20 cellular contexts compared by ENCODE assay signal in the genomic region with DNA sequence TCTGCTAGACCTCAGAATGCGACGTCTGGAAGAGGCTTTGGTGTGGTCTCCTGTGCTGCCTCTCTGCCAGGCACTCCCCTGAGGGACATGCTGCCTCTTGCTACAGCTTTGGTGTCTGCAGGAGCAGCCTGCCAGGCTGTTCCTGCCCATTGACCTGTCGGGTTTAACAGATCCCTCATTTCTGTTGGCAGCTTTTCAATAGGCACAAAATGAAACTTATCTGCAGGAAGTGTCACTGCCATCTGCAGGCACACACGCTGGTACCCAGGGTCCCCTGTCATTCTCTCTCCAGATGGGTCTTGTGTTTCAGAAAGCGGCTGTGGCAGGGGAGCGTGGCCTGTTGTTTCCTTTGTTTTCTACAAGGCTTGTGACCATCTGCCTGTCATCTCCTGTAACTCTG.
DNase-seq lines count a peak whose midpoint lies in the region; ATAC-seq and TF ChIP-seq lines count a peak whose summit lies in the region.
"Had no signal": no experiment of that assay in that cellular context is flagged by ENCODE, and none has a peak within 500 bp of the region (broad histone marks: within the 10 kb centered on the region; RNA-seq: fewer than 3 reads in every experiment).

No MANE protein-coding gene starts in this region.

- peak overlapping the region in 1 of 10 experiments; percentile 2; a peak in 1 of 20 replicates for H3K4me3 ChIP-seq in BLaER1 treated with 17β-estradiol and CSF1 and Interleukin-3, amounts not matched to agents 10 nM and 100 nM
- H3K4me3 ChIP-seq in Jurkat, Clone E6-1 (ENCODE audit: low read length) = no peak overlapping the region
- H3K4me3 ChIP-seq in endodermal cell (ENCODE audit: low read length) (no peak overlapping the region), vagina (no peak overlapping the region)
- H3K4me3 ChIP-seq: sigmoid colon, tibial nerve had no signal

- no peaks in the 10 kb centered on the region for H3K9me3 ChIP-seq in BLaER1 treated with 17β-estradiol and CSF1 and Interleukin-3, amounts not matched to agents 10 nM and 100 nM (replicated peaks in 1 of 11)
- H3K9me3 ChIP-seq in endodermal cell (ENCODE audit: control insufficient read depth, low read length) (no peaks in the 10 kb centered on the region), vagina (no peaks in the 10 kb centered on the region)
- H3K9me3 ChIP-seq: neutrophil, sigmoid colon, tibial nerve had no signal

- no peaks in the 10 kb centered on the region for H3K27me3 ChIP-seq in BLaER1 treated with 17β-estradiol and CSF1 and Interleukin-3, amounts not matched to agents 10 nM and 100 nM
- H3K27me3 ChIP-seq in endodermal cell (ENCODE audit: control insufficient read depth, insufficient read depth, low read length, poor library complexity, severe bottlenecking) (no peaks in the 10 kb centered on the region), vagina (no peaks in the 10 kb centered on the region)
- H3K27me3 ChIP-seq: sigmoid colon, tibial nerve had no signal

- intact Hi-C loops in vagina (cut with DNase I) = no loop called here

- H3K4me1 ChIP-seq in BLaER1 treated with 17β-estradiol and CSF1 and Interleukin-3, amounts not matched to agents 10 nM and 100 nM = peaks cover 15 to 50% (median 25%) of the 10 kb centered on the region in 10 experiments
- no peaks in the 10 kb centered on the region for H3K4me1 ChIP-seq in endodermal cell (ENCODE audit: control insufficient read depth, insufficient read depth, low read length)
- H3K4me1 ChIP-seq in vagina = no peaks in the 10 kb centered on the region
- H3K4me1 ChIP-seq: foreskin keratinocyte, sigmoid colon, tibial nerve had no signal

- peak overlapping the region; percentile 50 to 77 (median 66) for H3K4me2 ChIP-seq in BLaER1 treated with 17β-estradiol and CSF1 and Interleukin-3, amounts not matched to agents 10 nM and 100 nM

- H3K27ac Mint-ChIP-seq in endodermal cell = no peak overlapping the region
- H3K27ac Mint-ChIP-seq: H9 had no signal

- H3K36me3 ChIP-seq in BLaER1 treated with 17β-estradiol and CSF1 and Interleukin-3, amounts not matched to agents 10 nM and 100 nM = no peaks in the 10 kb centered on the region
- H3K36me3 ChIP-seq in endodermal cell (ENCODE audit: control insufficient read depth, insufficient read depth, low read length) = no peaks in the 10 kb centered on the region
- no peaks in the 10 kb centered on the region for H3K36me3 ChIP-seq in vagina
- H3K36me3 ChIP-seq: neutrophil, tibial nerve had no signal

- WGBS in endodermal cell (ENCODE audit: insufficient coverage in 1 of 2, insufficient read length in 1 of 2), 2 experiments = 73 to 84% methylated on average over 4 to 6 of the region's 6 CpGs

- TF ChIP-seq POLR2A in vagina (IDR thresholded peaks at IDR 0.05) = no peak

- H3K9me3 Mint-ChIP-seq in endodermal cell = no peaks in the 10 kb centered on the region
- H3K9me3 Mint-ChIP-seq: central memory CD8-positive, alpha-beta T cell; H9 had no signal

- no peaks in the 10 kb centered on the region for H3K36me3 Mint-ChIP-seq in endodermal cell (ENCODE audit: low read depth)

- no peak overlapping the region for H3K4me3 Mint-ChIP-seq in endodermal cell
- H3K4me3 Mint-ChIP-seq: central memory CD8-positive, alpha-beta T cell; H9 had no signal

- peak overlapping the region in 8 of 11 experiments; percentile 13 to 59 (median 41); a peak in 13 of 22 replicates for H3K9ac ChIP-seq in BLaER1 treated with 17β-estradiol and CSF1 and Interleukin-3, amounts not matched to agents 10 nM and 100 nM
- H3K9ac ChIP-seq in endodermal cell (ENCODE audit: extremely low read depth, low read length, poor library complexity, severe bottlenecking) = no peak overlapping the region

- TF ChIP-seq CTCF in endodermal cell (conservative IDR thresholded peaks at IDR 0.05) (no peak), vagina (IDR thresholded peaks at IDR 0.05) (no peak)

- H3K4me1 Mint-ChIP-seq in endodermal cell = peaks cover 3% of the 10 kb centered on the region
- H3K4me1 Mint-ChIP-seq: central memory CD8-positive, alpha-beta T cell had no signal

- H3K27me3 Mint-ChIP-seq in endodermal cell (ENCODE audit: insufficient read depth) = no peaks in the 10 kb centered on the region

- peak overlapping the region in 8 of 11 experiments; percentile 41 to 68 (median 60); a peak in 15 of 22 replicates for H3K27ac ChIP-seq in BLaER1 treated with 17β-estradiol and CSF1 and Interleukin-3, amounts not matched to agents 10 nM and 100 nM
- H3K27ac ChIP-seq in endodermal cell (ENCODE audit: low read depth, low read length) (peak overlapping the region; percentile 79), vagina (no peak overlapping the region)
- H3K27ac ChIP-seq: foreskin keratinocyte, neutrophil, sigmoid colon, tibial nerve had no signal

- H4K20me1 ChIP-seq in BLaER1 treated with 17β-estradiol and CSF1 and Interleukin-3, amounts not matched to agents 10 nM and 100 nM = no peaks in the 10 kb centered on the region

- peak; percentile 8 for DNase-seq in Jurkat, Clone E6-1 (ENCODE audit: low read depth, low spot score)
- DNase-seq in NCI-H524 treated with DMSO at 0.1 percent for 48 hours (lab: John Stamatoyannopoulos, UW) (peak; percentile 91), endodermal cell (no peak), HuH-7.5 (ENCODE audit: low spot score) (no peak), vagina (ENCODE audit: extremely low spot score in 2 of 2) (no peak)
- DNase-seq in stimulated activated CD8-positive, alpha-beta memory T cell treated with anti-CD3 and anti-CD28 coated beads, Interleukin-4, amount 100 ng/mL, for 48 hours = no peak
- DNase-seq: activated CD4-positive, alpha-beta T cell treated with anti-CD3 and anti-CD28 coated beads, Interleukin-2, amount 50 U/mL, for 4 hours; activated T-cell treated with anti-CD3 and anti-CD28 coated beads, Interleukin-2, amount 50 U/mL, for 48 hours; foreskin keratinocyte; H9; mesenchymal stem cell; NCI-H1092 treated with DMSO at 0.1 percent for 48 hours; sigmoid colon; stimulated activated CD4-positive, alpha-beta T cell treated with anti-CD3 and anti-CD28 coated beads, Interleukin-2, amount 100 ng/mL, for 48 hours had no signal

- ATAC-seq in GM19328 (IDR thresholded peaks at IDR 0.05; ENCODE audit: unreplicated experiment) = no peak
- ATAC-seq: foreskin keratinocyte, Right ventricle myocardium inferior had no signal

Comparison
In these comparisons a context has a peak if more than half of its experiments do, and no peak if none do; other contexts are left out.
1. DNase-seq: peak in Jurkat, Clone E6-1 (single experiment) and NCI-H524 treated with DMSO at 0.1 percent for 48 hours (single experiment); none in endodermal cell (single experiment), HuH-7.5 (single experiment), vagina (0 of 2) and stimulated activated CD8-positive, alpha-beta memory T cell treated with anti-CD3 and anti-CD28 coated beads, Interleukin-4, amount 100 ng/mL, for 48 hours (single experiment).